22 cellular contexts compared by ENCODE assay signal in the genomic region with DNA sequence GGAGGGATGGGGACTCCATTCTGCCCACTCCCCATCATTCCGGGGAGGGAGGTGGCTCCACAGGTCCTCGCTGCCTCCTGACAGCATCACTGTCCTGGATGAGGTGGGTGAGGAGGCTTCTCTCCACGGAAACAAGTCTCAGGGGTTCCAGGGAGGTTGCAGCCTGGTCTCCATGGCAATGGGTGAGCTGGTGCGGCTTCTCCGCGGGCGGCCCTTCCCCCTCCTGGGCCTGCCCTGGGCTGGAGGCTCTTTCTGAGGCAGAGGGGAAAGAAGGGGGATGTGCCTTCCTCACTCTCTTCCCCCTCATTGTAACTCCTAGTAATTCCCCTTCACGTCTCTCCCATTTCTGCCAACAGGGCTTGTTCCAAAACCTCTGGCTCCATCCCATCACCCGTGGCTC. TPM values are rescaled to one million over a fixed set of nuclear protein-coding genes. Genes with fewer than 3 reads are reported as not detected.
"Had no signal": no experiment of that assay in that cellular context is flagged by ENCODE, and none has a peak within 500 bp of the region (broad histone marks: within the 10 kb centered on the region; RNA-seq: fewer than 3 reads in every experiment).

No MANE protein-coding gene starts in this region.

- H3K4me1 Mint-ChIP-seq: activated CD4-positive, alpha-beta T cell treated with anti-CD3 and anti-CD28 coated beads, Interleukin-2, amount 10 ng/mL, durations not matched to agents 24 days and 14 days; activated naive CD8-positive, alpha-beta T cell treated with anti-CD3 and anti-CD28 coated beads for 36 hours; activated T-helper 17 cell treated with anti-CD3 and anti-CD28 coated beads, Interleukin-2, amount 50 U/mL, for 72 hours; stimulated activated effector memory CD8-positive, alpha-beta T cell treated with anti-CD3 and anti-CD28 coated beads, Interleukin-12 subunit alpha, Interleukin-12 subunit beta, amount 100 ng/mL, for 72 hours had no signal

- H3K27ac Mint-ChIP-seq: activated CD4-positive, alpha-beta T cell treated with anti-CD3 and anti-CD28 coated beads, Interleukin-2, amount 10 ng/mL, durations not matched to agents 24 days and 14 days; activated CD8-positive, alpha-beta T cell treated with anti-CD3 and anti-CD28 coated beads for 36 hours; activated naive CD8-positive, alpha-beta T cell treated with anti-CD3 and anti-CD28 coated beads for 36 hours; activated T-helper 17 cell treated with anti-CD3 and anti-CD28 coated beads, Interleukin-2, amount 50 U/mL, for 72 hours; dendritic cell treated with granulocyte-macrophage colony-stimulating factor and Interleukin-4, amounts not matched to agents 40 ng/mL and 50 ng/mL, for 4 days had no signal

- H3K4me3 ChIP-seq: lung, ovary, psoas muscle, right lobe of liver, tibial artery had no signal

- H3K27me3 ChIP-seq: ovary, right lobe of liver had no signal

- H3K9me3 ChIP-seq: ovary, psoas muscle, right lobe of liver, tibial artery had no signal

- H3K9me3 Mint-ChIP-seq: activated CD4-positive, alpha-beta T cell treated with anti-CD3 and anti-CD28 coated beads, Interleukin-2, amount 10 ng/mL, durations not matched to agents 24 days and 14 days; activated CD8-positive, alpha-beta T cell treated with anti-CD3 and anti-CD28 coated beads for 36 hours; activated naive CD8-positive, alpha-beta T cell treated with anti-CD3 and anti-CD28 coated beads for 36 hours; activated T-helper 17 cell treated with anti-CD3 and anti-CD28 coated beads, Interleukin-2, amount 50 U/mL, for 72 hours; dendritic cell treated with granulocyte-macrophage colony-stimulating factor and Interleukin-4, amounts not matched to agents 40 ng/mL and 50 ng/mL, for 4 days; stimulated activated effector memory CD8-positive, alpha-beta T cell treated with anti-CD3 and anti-CD28 coated beads, Interleukin-12 subunit alpha, Interleukin-12 subunit beta, amount 100 ng/mL, for 72 hours had no signal

- H3K27ac ChIP-seq: psoas muscle, right lobe of liver, tibial artery had no signal

- ATAC-seq: activated CD8-positive, alpha-beta T cell treated with anti-CD3 and anti-CD28 coated beads for 36 hours; activated T-helper 17 cell treated with anti-CD3 and anti-CD28 coated beads, Interleukin-2, amount 50 U/mL, for 72 hours; left colon; right lobe of liver; stimulated activated effector memory CD8-positive, alpha-beta T cell treated with anti-CD3 and anti-CD28 coated beads, Interleukin-12 subunit alpha, Interleukin-12 subunit beta, amount 100 ng/mL, for 72 hours had no signal

- H3K4me1 ChIP-seq: psoas muscle, right lobe of liver had no signal

- H3K4me3 Mint-ChIP-seq: activated CD4-positive, alpha-beta T cell treated with anti-CD3 and anti-CD28 coated beads, Interleukin-2, amount 10 ng/mL, durations not matched to agents 24 days and 14 days; activated CD8-positive, alpha-beta T cell treated with anti-CD3 and anti-CD28 coated beads for 36 hours; activated T-helper 17 cell treated with anti-CD3 and anti-CD28 coated beads, Interleukin-2, amount 50 U/mL, for 72 hours; dendritic cell treated with granulocyte-macrophage colony-stimulating factor and Interleukin-4, amounts not matched to agents 40 ng/mL and 50 ng/mL, for 4 days; stimulated activated effector memory CD8-positive, alpha-beta T cell treated with anti-CD3 and anti-CD28 coated beads, Interleukin-12 subunit alpha, Interleukin-12 subunit beta, amount 100 ng/mL, for 72 hours had no signal

- H3K36me3 ChIP-seq: ovary, right lobe of liver had no signal

- H3K27me3 Mint-ChIP-seq: activated CD4-positive, alpha-beta T cell treated with anti-CD3 and anti-CD28 coated beads, Interleukin-2, amount 10 ng/mL, durations not matched to agents 24 days and 14 days; activated CD8-positive, alpha-beta T cell treated with anti-CD3 and anti-CD28 coated beads for 36 hours; activated naive CD8-positive, alpha-beta T cell treated with anti-CD3 and anti-CD28 coated beads for 36 hours; activated T-helper 17 cell treated with anti-CD3 and anti-CD28 coated beads, Interleukin-2, amount 50 U/mL, for 72 hours; dendritic cell treated with granulocyte-macrophage colony-stimulating factor and Interleukin-4, amounts not matched to agents 40 ng/mL and 50 ng/mL, for 4 days had no signal

- DNase-seq: activated CD4-positive, alpha-beta T cell treated with anti-CD3 and anti-CD28 coated beads, Interleukin-2, amount 10 ng/mL, durations not matched to agents 24 days and 14 days; activated CD8-positive, alpha-beta T cell treated with anti-CD3 and anti-CD28 coated beads for 36 hours; activated naive CD4-positive, alpha-beta T cell; activated naive CD8-positive, alpha-beta T cell treated with anti-CD3 and anti-CD28 coated beads for 36 hours; activated T-cell treated with anti-CD3 and anti-CD28 coated beads, Interleukin-2, amount 50 U/mL, for 1 hour; amniotic stem cell; effector memory CD4-positive, alpha-beta T cell; islet precursor cell; psoas muscle; right lobe of liver; stimulated activated CD4-positive, alpha-beta T cell treated with anti-CD3 and anti-CD28 coated beads, Interleukin-4, amount 100 ng/mL, for 24 hours; substantia nigra; T-helper 1 cell; T-helper 9 cell; tibial artery had no signal

RNA-seq across cellular contexts. Expression of gene PARVG, which starts 37.1 kb away (rescaled TPM):
- total RNA-seq: fibroblast of villous mesenchyme had no signal
